Comparison of ENCODE assay signal across 9 cellular contexts in the genomic region with DNA sequence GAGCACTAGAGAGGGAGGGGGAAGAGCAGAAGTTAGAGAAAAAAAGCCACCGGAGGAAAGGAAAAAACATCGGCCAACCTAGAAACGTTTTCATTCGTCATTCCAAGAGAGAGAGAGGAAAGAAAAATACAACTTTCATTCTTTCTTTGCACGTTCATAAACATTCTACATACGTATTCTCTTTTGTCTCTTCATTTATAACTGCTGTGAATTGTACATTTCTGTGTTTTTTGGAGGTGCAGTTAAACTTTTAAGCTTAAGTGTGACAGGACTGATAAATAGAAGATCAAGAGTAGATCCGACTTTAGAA. TPM values are rescaled to one million over a fixed set of nuclear protein-coding genes. Genes with fewer than 3 reads are reported as not detected.
DNase-seq lines count a peak whose midpoint lies in the region; ATAC-seq and TF ChIP-seq lines count a peak whose summit lies in the region.
"Had no signal": no experiment of that assay in that cellular context is flagged by ENCODE, and none has a peak within 500 bp of the region (broad histone marks: within the 10 kb centered on the region; RNA-seq: fewer than 3 reads in every experiment).

No MANE protein-coding gene starts in this region.

- intact Hi-C loops in left ventricle myocardium inferior (cut with micrococcal nuclease) (no loop called here), cardiac septum (cut with DNase I) (no loop called here), uterus (cut with DNase I; ENCODE audit: low total_unique reads) (no loop called here)

- no peaks in the 10 kb centered on the region for H3K36me3 ChIP-seq in left ventricle myocardium inferior
- no peaks in the 10 kb centered on the region for H3K36me3 ChIP-seq in muscle layer of colon (ENCODE audit: insufficient read depth, low read length)
- H3K36me3 ChIP-seq in uterus: no peaks in the 10 kb centered on the region

- no peak for ATAC-seq in HG02623 (IDR thresholded peaks at IDR 0.05; ENCODE audit: unreplicated experiment)
- ATAC-seq: naive thymus-derived CD4-positive, alpha-beta T cell had no signal

- DNase-seq in left ventricle myocardium inferior: no peak
- DNase-seq in cardiac septum (ENCODE audit: low spot score): no peak
- DNase-seq in epithelial cell of proximal tubule (ENCODE audit: low read depth): no peak
- no peak for DNase-seq in uterus
- no peak for DNase-seq in stimulated activated naive CD4-positive, alpha-beta T cell (lab: John Stamatoyannopoulos, UW)
- no peak for DNase-seq in NCI-H446 (lab: John Stamatoyannopoulos, UW)
- DNase-seq: naive thymus-derived CD4-positive, alpha-beta T cell had no signal

- TF ChIP-seq CTCF in left ventricle myocardium inferior (IDR thresholded peaks at IDR 0.05; ENCODE audit: borderline replicate concordance) (no peak), epithelial cell of proximal tubule (conservative IDR thresholded peaks at IDR 0.05; ENCODE audit: low read depth, low read length) (no peak), uterus (IDR thresholded peaks at IDR 0.05) (no peak)

- H3K27ac ChIP-seq in left ventricle myocardium inferior (replicated peaks) (no peak overlapping the region), muscle layer of colon (ENCODE audit: low read depth, low read length) (no peak overlapping the region), uterus (peak overlapping the region; percentile 89 to 95)

- no peak for TF ChIP-seq POLR2A in uterus (IDR thresholded peaks at IDR 0.05)

- peaks cover 72% of the 10 kb centered on the region for H3K27me3 ChIP-seq in left ventricle myocardium inferior (ENCODE audit: low read depth)
- no peaks in the 10 kb centered on the region for H3K27me3 ChIP-seq in muscle layer of colon (ENCODE audit: control insufficient read depth in 1 of 2, insufficient read depth in 2 of 2, low read length in 2 of 2)
- no peaks in the 10 kb centered on the region for H3K27me3 ChIP-seq in uterus

- H3K4me1 ChIP-seq in left ventricle myocardium inferior: peaks cover 20% of the 10 kb centered on the region
- H3K4me1 ChIP-seq in muscle layer of colon (ENCODE audit: insufficient read depth, low read length): peaks cover 4% of the 10 kb centered on the region
- H3K4me1 ChIP-seq in uterus: no peaks in the 10 kb centered on the region

- H3K4me3 ChIP-seq in left ventricle myocardium inferior: peak overlapping the region; percentile 77
- peak overlapping the region; percentile 75 for H3K4me3 ChIP-seq in epithelial cell of proximal tubule (ENCODE audit: low read depth, low read length)
- H3K4me3 ChIP-seq in muscle layer of colon (ENCODE audit: low read depth in 1 of 2, low read length in 2 of 2): peak overlapping the region; percentile 84 to 85
- H3K4me3 ChIP-seq in uterus: peak overlapping the region; percentile 45 to 61

- H3K9me3 ChIP-seq in left ventricle myocardium inferior (replicated peaks) (no peaks in the 10 kb centered on the region), muscle layer of colon (ENCODE audit: low read length) (no peaks in the 10 kb centered on the region), uterus (no peaks in the 10 kb centered on the region)

- H3K9ac ChIP-seq in muscle layer of colon (ENCODE audit: low read length): peak overlapping the region; percentile 29

RNA-seq across cellular contexts. Expression of gene ID4, which starts 2.0 kb away (rescaled TPM):
- total RNA-seq in left ventricle myocardium inferior: 3.0 TPM
- 6.8 TPM for total RNA-seq in cardiac septum
- 7.0 and 17.8 TPM in 2 replicates for total RNA-seq in epithelial cell of proximal tubule
- total RNA-seq in uterus: 100 to 1,000 TPM in 1 of 4 donors, 10 to 100 TPM in 3; 29.2 to 147 (median 57.5) TPM
- total RNA-seq: naive thymus-derived CD4-positive, alpha-beta T cell had no signal

Comparison
In these comparisons a context has a peak if more than half of its experiments do, and no peak if none do; other contexts are left out.
1. H3K27ac ChIP-seq: peak in uterus (2 of 2); none in left ventricle myocardium inferior (single experiment) and muscle layer of colon (single experiment).
2. Peak in every context shown above with its lines, with median percentiles within 50 percentile points of each other: H3K4me3 ChIP-seq.